In the genomic region with DNA sequence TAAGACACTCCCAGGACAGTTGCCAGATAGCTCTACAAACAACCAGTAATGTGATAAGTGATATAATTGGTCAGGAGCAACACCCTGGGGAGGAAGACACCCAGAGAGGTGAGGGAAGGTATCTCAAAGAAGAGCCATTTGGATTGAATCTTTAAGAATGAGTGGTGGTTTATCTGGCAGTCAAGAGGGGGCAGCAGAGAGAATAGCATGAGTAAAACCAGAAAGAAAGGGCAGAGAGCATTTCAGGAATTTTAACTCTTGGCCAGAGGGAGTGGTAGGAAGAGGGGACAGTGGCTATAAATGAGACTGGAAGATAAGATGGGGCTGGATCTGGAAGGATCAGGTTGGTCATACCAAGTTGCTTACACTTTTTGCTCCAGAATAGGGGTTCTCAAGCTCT, we compare ENCODE assay signal across 7 cellular contexts. TPM values are rescaled to one million over a fixed set of nuclear protein-coding genes. Genes with fewer than 3 reads are reported as not detected.
DNase-seq lines count a peak whose midpoint lies in the region; ATAC-seq and TF ChIP-seq lines count a peak whose summit lies in the region.

No MANE protein-coding gene starts in this region.

- H3K4me3 Mint-ChIP-seq in HFFc6 (no peak overlapping the region; the same call in 1 of the 2 replicates), endodermal cell (no peak overlapping the region), neural progenitor cell (no peak overlapping the region)

- H3K27me3 ChIP-seq in DND-41 (ENCODE audit: insufficient read depth, low read length, poor library complexity): no peaks in the 10 kb centered on the region
- H3K27me3 ChIP-seq in OCI-LY1 (ENCODE audit: insufficient read depth, low read length): no peaks in the 10 kb centered on the region
- no peaks in the 10 kb centered on the region for H3K27me3 ChIP-seq in endodermal cell (ENCODE audit: control insufficient read depth, insufficient read depth, low read length, poor library complexity, severe bottlenecking)
- peaks cover 21% of the 10 kb centered on the region for H3K27me3 ChIP-seq in neural progenitor cell
- H3K27me3 ChIP-seq in gastrocnemius medialis: no peaks in the 10 kb centered on the region

- peaks cover 8% of the 10 kb centered on the region for H3K4me1 Mint-ChIP-seq in HFFc6 (ENCODE audit: low read depth)
- peaks cover 11% of the 10 kb centered on the region for H3K4me1 Mint-ChIP-seq in endodermal cell
- peaks cover 10% of the 10 kb centered on the region for H3K4me1 Mint-ChIP-seq in neural progenitor cell

- intact Hi-C loops in gastrocnemius medialis (cut with DNase I; ENCODE audit: low total_unique reads): no loop called here

- H3K4me2 ChIP-seq in DND-41 (ENCODE audit: insufficient read depth, low read length): no peak overlapping the region
- H3K4me2 ChIP-seq in OCI-LY1 (ENCODE audit: low read length): no peak overlapping the region
- H3K4me2 ChIP-seq in neural progenitor cell: no peak overlapping the region

- H3K27ac ChIP-seq in DND-41 (ENCODE audit: low read length) (no peak overlapping the region), OCI-LY1 (ENCODE audit: low read depth, low read length, poor library complexity, severe bottlenecking) (no peak overlapping the region), endodermal cell (ENCODE audit: low read depth, low read length) (no peak overlapping the region), neural progenitor cell (no peak overlapping the region), gastrocnemius medialis (no peak overlapping the region)

- H3K9ac ChIP-seq in DND-41 (ENCODE audit: low read depth, low read length): no peak overlapping the region
- H3K9ac ChIP-seq in OCI-LY1 (ENCODE audit: low read length): no peak overlapping the region
- H3K9ac ChIP-seq in endodermal cell (ENCODE audit: extremely low read depth, low read length, poor library complexity, severe bottlenecking): no peak overlapping the region
- H3K9ac ChIP-seq in neural progenitor cell: no peak overlapping the region

- H2AFZ ChIP-seq in DND-41 (ENCODE audit: low read depth, low read length) (no peak overlapping the region), OCI-LY1 (ENCODE audit: low read length) (no peak overlapping the region), neural progenitor cell (replicated peaks) (no peak overlapping the region)

- H3K9me3 Mint-ChIP-seq in HFFc6 (no peaks in the 10 kb centered on the region), endodermal cell (peaks cover 76% of the 10 kb centered on the region), neural progenitor cell (peaks cover 19% of the 10 kb centered on the region)

- H3K36me3 ChIP-seq in DND-41 (ENCODE audit: insufficient read depth, low read length): no peaks in the 10 kb centered on the region
- no peaks in the 10 kb centered on the region for H3K36me3 ChIP-seq in OCI-LY1 (ENCODE audit: insufficient read depth, low read length)
- no peaks in the 10 kb centered on the region for H3K36me3 ChIP-seq in endodermal cell (ENCODE audit: control insufficient read depth, insufficient read depth, low read length)
- H3K36me3 ChIP-seq in neural progenitor cell: no peaks in the 10 kb centered on the region
- H3K36me3 ChIP-seq in gastrocnemius medialis: no peaks in the 10 kb centered on the region

- no peak overlapping the region for H3K4me3 ChIP-seq in DND-41 (ENCODE audit: low read depth in 1 of 2, low read length in 2 of 2)
- H3K4me3 ChIP-seq in OCI-LY1 (ENCODE audit: low read depth, low read length, poor library complexity, severe bottlenecking): no peak overlapping the region
- H3K4me3 ChIP-seq in endodermal cell (ENCODE audit: low read length): no peak overlapping the region
- H3K4me3 ChIP-seq in neural progenitor cell: no peak overlapping the region
- no peak overlapping the region for H3K4me3 ChIP-seq in gastrocnemius medialis

- TF ChIP-seq CTCF in DND-41 (IDR thresholded peaks at IDR 0.05; ENCODE audit: borderline replicate concordance, extremely low read depth, low read length, poor library complexity, severe bottlenecking) (peak; percentile 73), HFFc6 (IDR thresholded peaks at IDR 0.05) (peak; percentile 70), OCI-LY1 (IDR thresholded peaks at IDR 0.05; ENCODE audit: low read length) (peak; percentile 56), endodermal cell (conservative IDR thresholded peaks at IDR 0.05) (peak; percentile 73), neural progenitor cell (IDR thresholded peaks at IDR 0.05) (peak; percentile 64), gastrocnemius medialis (IDR thresholded peaks at IDR 0.05 in 4 of 5, conservative IDR thresholded peaks at IDR 0.05 in 1 of 5) (peak in 1 of 5 experiments; percentile 40)

- DNase-seq in DND-41: no peak
- DNase-seq in HFFc6: peak; percentile 61
- peak; percentile 69 for DNase-seq in endodermal cell
- DNase-seq in neural progenitor cell (ENCODE audit: low spot score): peak; percentile 82
- no peak for DNase-seq in gastrocnemius medialis
- DNase-seq in NCI-H774 (lab: John Stamatoyannopoulos, UW): no peak

- H3K4me1 ChIP-seq in DND-41 (ENCODE audit: insufficient read depth, low read length) (peaks cover 6% of the 10 kb centered on the region), OCI-LY1 (ENCODE audit: insufficient read depth, low read length, severe bottlenecking) (peaks cover 37% of the 10 kb centered on the region), endodermal cell (ENCODE audit: control insufficient read depth, insufficient read depth, low read length) (no peaks in the 10 kb centered on the region), neural progenitor cell (peaks cover 3% of the 10 kb centered on the region), gastrocnemius medialis (no peaks in the 10 kb centered on the region)

- peaks cover 4% of the 10 kb centered on the region; the same call in 1 of the 2 replicates for H3K27me3 Mint-ChIP-seq in HFFc6 (ENCODE audit: insufficient read depth)
- peaks cover 29% of the 10 kb centered on the region for H3K27me3 Mint-ChIP-seq in endodermal cell (ENCODE audit: insufficient read depth)
- peaks cover 9% of the 10 kb centered on the region for H3K27me3 Mint-ChIP-seq in neural progenitor cell (ENCODE audit: insufficient read depth, low read depth)

- no peaks in the 10 kb centered on the region for H3K9me3 ChIP-seq in DND-41 (ENCODE audit: insufficient read depth, low read length, severe bottlenecking)
- no peaks in the 10 kb centered on the region for H3K9me3 ChIP-seq in OCI-LY1 (ENCODE audit: low read length)
- no peaks in the 10 kb centered on the region for H3K9me3 ChIP-seq in endodermal cell (ENCODE audit: control insufficient read depth, low read length)
- no peaks in the 10 kb centered on the region for H3K9me3 ChIP-seq in neural progenitor cell (ENCODE audit: low read depth)
- H3K9me3 ChIP-seq in gastrocnemius medialis: no peaks in the 10 kb centered on the region

- no peaks in the 10 kb centered on the region for H3F3A ChIP-seq in OCI-LY1 (ENCODE audit: insufficient read depth, low read length)
- peaks cover 7% of the 10 kb centered on the region for H3F3A ChIP-seq in neural progenitor cell (ENCODE audit: low read depth)

- no peaks in the 10 kb centered on the region for H3K36me3 Mint-ChIP-seq in HFFc6 (ENCODE audit: low read depth)
- H3K36me3 Mint-ChIP-seq in endodermal cell (ENCODE audit: low read depth): no peaks in the 10 kb centered on the region
- H3K36me3 Mint-ChIP-seq in neural progenitor cell: no peaks in the 10 kb centered on the region

- in situ Hi-C loops in gastrocnemius medialis (cut with MboI; ENCODE audit: low sequenced_read_pairs in 4 of 4): no loop called here

- no peaks in the 10 kb centered on the region for H3K9me2 ChIP-seq in OCI-LY1 (ENCODE audit: low read depth, low read length)

- H3K27ac Mint-ChIP-seq in HFFc6: peak overlapping the region; percentile 26; the same call in 1 of the 2 replicates
- H3K27ac Mint-ChIP-seq in endodermal cell: peak overlapping the region; percentile 77
- no peak overlapping the region for H3K27ac Mint-ChIP-seq in neural progenitor cell

- H4K20me1 ChIP-seq in DND-41 (ENCODE audit: insufficient read depth, low read length): no peaks in the 10 kb centered on the region
- H4K20me1 ChIP-seq in OCI-LY1 (ENCODE audit: insufficient read depth, low read length): no peaks in the 10 kb centered on the region
- H4K20me1 ChIP-seq in neural progenitor cell (ENCODE audit: low read depth): no peaks in the 10 kb centered on the region

- ATAC-seq in DND-41 (ENCODE audit: insufficient read depth, low read depth): peak; percentile 64; the same call in 1 of the 3 replicates
- ATAC-seq in gastrocnemius medialis: no peak

- peaks cover 3% of the 10 kb centered on the region for H3K79me2 ChIP-seq in DND-41 (ENCODE audit: insufficient read depth, low read length)
- no peaks in the 10 kb centered on the region for H3K79me2 ChIP-seq in OCI-LY1 (ENCODE audit: insufficient read depth, low read length)
- H3K79me2 ChIP-seq in neural progenitor cell (ENCODE audit: low read depth): no peaks in the 10 kb centered on the region

- no peak for TF ChIP-seq POLR2A in gastrocnemius medialis (IDR thresholded peaks at IDR 0.05)

RNA-seq across cellular contexts. Expression of a gene that starts 5.9 kb away (rescaled TPM):
- total RNA-seq in HFFc6 (2021; fragmentation: NEBNext Ultra II Directional; extraction: Animal tissue kit (Norgen Biotek cat#: 25700)): 10 to 100 TPM; 17.2 to 19.5 (median 18.5) TPM
- total RNA-seq in endodermal cell (10 to 100 TPM; 11.5 to 18.7 TPM), neural progenitor cell (ENCODE audit: low replicate concordance) (19.4 and 21.7 TPM in 2 replicates), gastrocnemius medialis (10 to 100 TPM in 1 of 4 donors, 1 to 10 TPM in 3; 1.2 to 11.1 (median 3.5) TPM)
- 46.6 TPM for polyA plus RNA-seq in endodermal cell (2013, experiment 1 of 2)
- 40.6 TPM for polyA plus RNA-seq in endodermal cell (2013, experiment 2 of 2)

RNA-seq across cellular contexts. Expression of a gene that starts 59.6 kb away (rescaled TPM):
- under 1 TPM in 5 of 6 experiments, not detected in 1; 0.12 to 0.29 (median 0.24) TPM for total RNA-seq in HFFc6 (2021; fragmentation: NEBNext Ultra II Directional; extraction: Animal tissue kit (Norgen Biotek cat#: 25700))
- total RNA-seq in endodermal cell: 1 to 10 TPM; 1.7 to 2.7 TPM
- 0.57 TPM for polyA plus RNA-seq in endodermal cell (2013, experiment 1 of 2)
- polyA plus RNA-seq in endodermal cell (2013, experiment 2 of 2): 0.29 TPM
- total RNA-seq in neural progenitor cell (ENCODE audit: low replicate concordance): 0.50 TPM in 1 of 2 replicates, not detected in the other
- total RNA-seq in gastrocnemius medialis: under 1 TPM in 1 of 4 donors, not detected in 3; 0.76 TPM

Comparison
In these comparisons a context has a peak if more than half of its experiments do, and no peak if none do; other contexts are left out.
1. DNase-seq: peak in HFFc6 (single experiment), endodermal cell (single experiment) and neural progenitor cell (single experiment); none in DND-41 (single experiment), gastrocnemius medialis (0 of 2) and NCI-H774 (single experiment).